Comparison of ENCODE assay signal across 13 cellular contexts in the genomic region with DNA sequence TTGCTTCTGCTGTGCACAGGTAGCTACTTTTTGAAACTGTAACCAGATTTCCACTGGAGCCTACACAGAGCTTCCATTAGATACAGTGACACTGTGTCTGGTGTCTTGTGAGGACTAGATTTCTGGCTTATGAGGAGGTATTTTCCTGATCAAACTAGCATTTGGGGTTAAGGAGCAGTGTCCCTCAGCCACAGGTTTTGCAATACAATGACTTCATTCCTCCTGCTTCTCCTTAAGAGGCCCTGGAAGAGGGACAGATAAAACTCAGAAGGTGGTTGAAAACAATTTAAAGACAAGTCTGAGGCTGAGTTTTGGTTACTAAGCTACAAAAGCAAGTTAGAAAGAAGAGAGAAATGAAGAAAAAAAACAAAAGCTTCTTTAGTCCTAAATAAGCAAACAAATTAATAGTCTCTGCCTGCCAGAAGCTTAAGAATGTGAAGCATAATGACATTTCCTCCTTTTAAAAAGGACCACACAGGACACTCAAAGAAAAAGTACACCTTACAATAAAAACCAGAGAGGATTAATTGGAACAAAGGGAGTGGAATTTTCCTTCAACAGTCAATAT. TPM values are rescaled to one million over a fixed set of nuclear protein-coding genes. Genes with fewer than 3 reads are reported as not detected.
DNase-seq lines count a peak whose midpoint lies in the region; ATAC-seq and TF ChIP-seq lines count a peak whose summit lies in the region.
"Had no signal": no experiment of that assay in that cellular context is flagged by ENCODE, and none has a peak within 500 bp of the region (broad histone marks: within the 10 kb centered on the region; RNA-seq: fewer than 3 reads in every experiment).

No MANE protein-coding gene starts in this region.

- H3K9me3 ChIP-seq in ES-I3 (ENCODE audit: control insufficient read depth, insufficient read depth, low read length) (no peaks in the 10 kb centered on the region), colonic mucosa (no peaks in the 10 kb centered on the region)

- H3K27ac ChIP-seq in epithelial cell of prostate: peak overlapping the region; percentile 22
- H3K27ac ChIP-seq in colonic mucosa: no peak overlapping the region
- H3K27ac ChIP-seq: WERI-Rb-1 had no signal

- DNase-seq in NB4 (ENCODE audit: low read depth) (peak; percentile 7), epithelial cell of prostate (ENCODE audit: low read depth, low spot score) (no peak), myocyte (ENCODE audit: low read depth) (peak; percentile 24), colonic mucosa (no peak)
- DNase-seq: activated effector memory CD4-positive, alpha-beta T cell treated with anti-CD3 and anti-CD28 coated beads, Interleukin-2, amount 50 U/mL, for 16 hours; GOT3; hypothalamus; posterior cingulate gyrus; WERI-Rb-1 had no signal

- no peak for TF ChIP-seq POLR2A in NB4 (IDR thresholded peaks at IDR 0.05; ENCODE audit: extremely low read depth, insufficient read length)

- H3K27me3 ChIP-seq in colonic mucosa: no peaks in the 10 kb centered on the region

- H3K4me3 ChIP-seq in NB4 (ENCODE audit: low read depth, low read length): no peak overlapping the region
- H3K4me3 ChIP-seq in colonic mucosa: no peak overlapping the region

- TF ChIP-seq CTCF in NB4 (IDR thresholded peaks at IDR 0.05; ENCODE audit: low read depth, low read length) (no peak), colonic mucosa (IDR thresholded peaks at IDR 0.05) (no peak)

- no peak for ATAC-seq in HG02763 (IDR thresholded peaks at IDR 0.05; ENCODE audit: unreplicated experiment)
- no peak for ATAC-seq in GM19035 (IDR thresholded peaks at IDR 0.05; ENCODE audit: unreplicated experiment)
- ATAC-seq in GM18870 (IDR thresholded peaks at IDR 0.05; ENCODE audit: unreplicated experiment): no peak

- intact Hi-C loops in colonic mucosa (cut with DNase I): no loop called here

- H3K9ac ChIP-seq in ES-I3 (ENCODE audit: low read depth, low read length) (peak overlapping the region; percentile 26; the same call in 1 of the 2 replicates), colonic mucosa (ENCODE audit: low read depth in 2 of 2, low read length in 2 of 2) (no peak overlapping the region)

- H3K4me1 ChIP-seq in ES-I3 (ENCODE audit: insufficient read depth, low read length) (peaks cover 20% of the 10 kb centered on the region), colonic mucosa (no peaks in the 10 kb centered on the region)

- H3K36me3 ChIP-seq in ES-I3 (ENCODE audit: insufficient read depth, low read length): no peaks in the 10 kb centered on the region; the same call in 1 of the 2 replicates
- peaks cover 12% of the 10 kb centered on the region for H3K36me3 ChIP-seq in colonic mucosa
- H3K36me3 ChIP-seq: WERI-Rb-1 had no signal

RNA-seq across cellular contexts. Expression of gene PKP2, which starts 53.0 kb away (rescaled TPM):
- 8.2 and 60.0 TPM in 2 replicates for total RNA-seq in myocyte
- 20.0 TPM for polyA plus RNA-seq in myocyte (2012)
- 100 to 1,000 TPM; 130 to 187 TPM for total RNA-seq in colonic mucosa

Comparison
In these comparisons a context has a peak if more than half of its experiments do, and no peak if none do; other contexts are left out.
1. DNase-seq: peak in NB4 (single experiment) and myocyte (single experiment); none in epithelial cell of prostate (single experiment) and colonic mucosa (single experiment).